In genomic region chr20:17682889-17683198, GRCh38 we compare ENCODE assay signal across 1 cellular context.
TF ChIP-seq lines count a peak whose summit lies in the region.

No MANE protein-coding gene starts in this region.

TF ChIP-seq in GM23338, 12 proteins besides CTCF, POLR2A, EP300 and RAD21 (continued from another document):
- TF ChIP-seq, protein P1, sequence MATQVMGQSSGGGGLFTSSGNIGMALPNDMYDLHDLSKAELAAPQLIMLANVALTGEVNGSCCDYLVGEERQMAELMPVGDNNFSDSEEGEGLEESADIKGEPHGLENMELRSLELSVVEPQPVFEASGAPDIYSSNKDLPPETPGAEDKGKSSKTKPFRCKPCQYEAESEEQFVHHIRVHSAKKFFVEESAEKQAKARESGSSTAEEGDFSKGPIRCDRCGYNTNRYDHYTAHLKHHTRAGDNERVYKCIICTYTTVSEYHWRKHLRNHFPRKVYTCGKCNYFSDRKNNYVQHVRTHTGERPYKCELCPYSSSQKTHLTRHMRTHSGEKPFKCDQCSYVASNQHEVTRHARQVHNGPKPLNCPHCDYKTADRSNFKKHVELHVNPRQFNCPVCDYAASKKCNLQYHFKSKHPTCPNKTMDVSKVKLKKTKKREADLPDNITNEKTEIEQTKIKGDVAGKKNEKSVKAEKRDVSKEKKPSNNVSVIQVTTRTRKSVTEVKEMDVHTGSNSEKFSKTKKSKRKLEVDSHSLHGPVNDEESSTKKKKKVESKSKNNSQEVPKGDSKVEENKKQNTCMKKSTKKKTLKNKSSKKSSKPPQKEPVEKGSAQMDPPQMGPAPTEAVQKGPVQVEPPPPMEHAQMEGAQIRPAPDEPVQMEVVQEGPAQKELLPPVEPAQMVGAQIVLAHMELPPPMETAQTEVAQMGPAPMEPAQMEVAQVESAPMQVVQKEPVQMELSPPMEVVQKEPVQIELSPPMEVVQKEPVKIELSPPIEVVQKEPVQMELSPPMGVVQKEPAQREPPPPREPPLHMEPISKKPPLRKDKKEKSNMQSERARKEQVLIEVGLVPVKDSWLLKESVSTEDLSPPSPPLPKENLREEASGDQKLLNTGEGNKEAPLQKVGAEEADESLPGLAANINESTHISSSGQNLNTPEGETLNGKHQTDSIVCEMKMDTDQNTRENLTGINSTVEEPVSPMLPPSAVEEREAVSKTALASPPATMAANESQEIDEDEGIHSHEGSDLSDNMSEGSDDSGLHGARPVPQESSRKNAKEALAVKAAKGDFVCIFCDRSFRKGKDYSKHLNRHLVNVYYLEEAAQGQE (IDR thresholded peaks at IDR 0.05; ENCODE audit: unreplicated experiment), result no peak
- TF ChIP-seq NANOG (IDR thresholded peaks at IDR 0.05; ENCODE audit: borderline replicate concordance), result no peak
